1 cellular context compared by ENCODE assay signal in genomic region chr19:30227661-30228112, GRCh38.
A peak's percentile ranks its signal among the peaks of the same experiment; 100 is the strongest.
TF ChIP-seq lines count a peak whose summit lies in the region.

No MANE protein-coding gene starts in this region.

TF ChIP-seq in K562, 482 proteins besides CTCF, POLR2A, EP300 and RAD21 (continued from another document):
- TF ChIP-seq CTCFL (IDR thresholded peaks at IDR 0.05; ENCODE audit: borderline replicate concordance, insufficient read depth, low read depth, low read length, poor library complexity, severe bottlenecking) (peak; percentile 19), YBX1 (IDR thresholded peaks at IDR 0.05) (no peak), RNF219 (CRISPR knock-in tag; IDR thresholded peaks at IDR 0.05) (no peak), CTBP1 (IDR thresholded peaks at IDR 0.05; ENCODE audit: borderline replicate concordance) (0 out of 2 replicates have a peak, but pooled peaks have one; percentile 39), ZBTB17 (CRISPR knock-in tag; IDR thresholded peaks at IDR 0.05) (no peak), STAT6 (CRISPR knock-in tag; IDR thresholded peaks at IDR 0.05) (no peak), AFF1 (IDR thresholded peaks at IDR 0.05; ENCODE audit: low read depth in 1 of 2, partially characterized antibody in 2 of 2) (no peak)
